In the genomic region with DNA sequence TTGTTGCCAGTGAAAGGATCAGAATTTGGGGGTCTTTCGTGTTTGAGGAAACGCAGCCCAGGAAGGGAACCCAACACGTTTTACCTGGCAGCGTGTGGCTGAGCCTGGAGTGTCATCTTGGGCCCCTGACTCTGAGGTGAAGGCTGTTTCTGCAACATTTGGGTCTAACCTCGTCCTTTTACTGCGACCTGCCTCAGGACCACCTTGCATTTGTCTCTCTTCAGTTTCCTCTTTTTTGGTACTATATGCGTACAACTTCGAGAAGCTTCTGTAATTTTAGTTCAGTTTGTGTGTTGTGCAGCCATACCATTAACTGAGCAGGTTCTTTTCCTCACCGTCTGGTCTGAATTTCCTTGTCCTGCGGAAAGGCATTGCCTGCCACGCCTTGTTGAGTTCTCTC, we compare ENCODE assay signal across 18 cellular contexts.
DNase-seq lines count a peak whose midpoint lies in the region; ATAC-seq and TF ChIP-seq lines count a peak whose summit lies in the region.
"Had no signal": no experiment of that assay in that cellular context is flagged by ENCODE, and none has a peak within 500 bp of the region (broad histone marks: within the 10 kb centered on the region; RNA-seq: fewer than 3 reads in every experiment).

No MANE protein-coding gene starts in this region.

- peak overlapping the region; percentile 100 for H3K27ac Mint-ChIP-seq in activated CD4-positive, alpha-beta T cell treated with anti-CD3 and anti-CD28 coated beads for 36 hours
- peak overlapping the region; percentile 93 for H3K27ac Mint-ChIP-seq in activated T-helper 1 cell treated with anti-CD3 and anti-CD28 coated beads, Interleukin-12 subunit alpha, Interleukin-12 subunit beta, Interleukin-2, Interleukin-4 antibody, amounts not matched to agents 30 ng/mL and 10 ng/mL and 1 ng/mL, durations not matched to agents 14 hours and 24 hours and 36 hours
- H3K27ac Mint-ChIP-seq in naive thymus-derived CD8-positive, alpha-beta T cell, result peak overlapping the region; percentile 89 to 97 (median 94)

- CTCF ChIA-PET in activated CD4-positive, alpha-beta T cell treated with anti-CD3 and anti-CD28 coated beads for 36 hours (lab: Charles Lee), result interaction anchor here (0.9 to 1.7 kb wide), 2 partner anchors 8 to 60 kb away, joined by 3 to 5 read pairs; no protein-coding TSS in a partner anchor

- no peaks in the 10 kb centered on the region for H3K27me3 ChIP-seq in DND-41 (ENCODE audit: insufficient read depth, low read length, poor library complexity)
- H3K27me3 ChIP-seq: breast epithelium, vagina had no signal

- peak overlapping the region; percentile 57 for H3K4me3 Mint-ChIP-seq in activated CD4-positive, alpha-beta T cell treated with anti-CD3 and anti-CD28 coated beads for 36 hours
- no peak overlapping the region for H3K4me3 Mint-ChIP-seq in activated T-helper 1 cell treated with anti-CD3 and anti-CD28 coated beads, Interleukin-12 subunit alpha, Interleukin-12 subunit beta, Interleukin-2, Interleukin-4 antibody, amounts not matched to agents 30 ng/mL and 10 ng/mL and 1 ng/mL, durations not matched to agents 14 hours and 24 hours and 36 hours
- peak overlapping the region; percentile 25 to 81 (median 78) for H3K4me3 Mint-ChIP-seq in naive thymus-derived CD8-positive, alpha-beta T cell

- peak overlapping the region; percentile 27; the same call in 1 of the 2 replicates for H3K4me2 ChIP-seq in DND-41 (ENCODE audit: insufficient read depth, low read length)

- H2AFZ ChIP-seq in DND-41 (ENCODE audit: low read depth, low read length), result no peak overlapping the region

- POLR2A ChIA-PET in activated CD4-positive, alpha-beta T cell treated with anti-CD3 and anti-CD28 coated beads for 36 hours (lab: Charles Lee), result interaction anchor here (0.7 to 1.3 kb wide), 2 partner anchors 41 to 80 kb away, joined by 3 to 5 read pairs; no protein-coding TSS in a partner anchor
- POLR2A ChIA-PET in naive thymus-derived CD8-positive, alpha-beta T cell (lab: Charles Lee), result interaction anchor here (0.5 to 1.5 kb wide), 3 partner anchors 8 to 102 kb away, joined by 3 to 6 read pairs (median 6); no protein-coding TSS in a partner anchor

- H3K36me3 ChIP-seq in DND-41 (ENCODE audit: insufficient read depth, low read length), result peaks cover 90% of the 10 kb centered on the region
- H3K36me3 ChIP-seq: breast epithelium, vagina had no signal

- intact Hi-C loops in activated CD4-positive, alpha-beta T cell treated with anti-CD3 and anti-CD28 coated beads for 36 hours (cut with DNase I, micrococcal nuclease), result loop anchor here (1.0 to 10.0 kb wide), 6 partner anchors 21 to 637 kb away; no protein-coding TSS in a partner anchor
- intact Hi-C loops in activated T-helper 1 cell treated with anti-CD3 and anti-CD28 coated beads, Interleukin-12 subunit alpha, Interleukin-12 subunit beta, Interleukin-2, Interleukin-4 antibody, amounts not matched to agents 30 ng/mL and 10 ng/mL and 1 ng/mL, durations not matched to agents 14 hours and 24 hours and 36 hours (cut with micrococcal nuclease), result loop anchor here (2.0 to 10.0 kb wide), 4 partner anchors 90 to 1043 kb away; partner anchors contain the start of genes FBXW7 and MND1

- no peak for ATAC-seq in activated CD4-positive, alpha-beta T cell treated with anti-CD3 and anti-CD28 coated beads for 36 hours
- ATAC-seq in DND-41 (ENCODE audit: insufficient read depth, low read depth) (no peak), GM19397 (IDR thresholded peaks at IDR 0.05; ENCODE audit: unreplicated experiment) (no peak)
- ATAC-seq in naive thymus-derived CD8-positive, alpha-beta T cell, result no peak

- H3K36me3 Mint-ChIP-seq in activated CD4-positive, alpha-beta T cell treated with anti-CD3 and anti-CD28 coated beads for 36 hours (ENCODE audit: low read depth), result peaks cover 28% of the 10 kb centered on the region
- peaks cover 11% of the 10 kb centered on the region for H3K36me3 Mint-ChIP-seq in activated T-helper 1 cell treated with anti-CD3 and anti-CD28 coated beads, Interleukin-12 subunit alpha, Interleukin-12 subunit beta, Interleukin-2, Interleukin-4 antibody, amounts not matched to agents 30 ng/mL and 10 ng/mL and 1 ng/mL, durations not matched to agents 14 hours and 24 hours and 36 hours (ENCODE audit: low read depth)
- peaks cover 0 to 8% (median 7%) of the 10 kb centered on the region in 3 donors for H3K36me3 Mint-ChIP-seq in naive thymus-derived CD8-positive, alpha-beta T cell

- H3K27me3 Mint-ChIP-seq in activated CD4-positive, alpha-beta T cell treated with anti-CD3 and anti-CD28 coated beads for 36 hours, result no peaks in the 10 kb centered on the region
- H3K27me3 Mint-ChIP-seq in activated T-helper 1 cell treated with anti-CD3 and anti-CD28 coated beads, Interleukin-12 subunit alpha, Interleukin-12 subunit beta, Interleukin-2, Interleukin-4 antibody, amounts not matched to agents 30 ng/mL and 10 ng/mL and 1 ng/mL, durations not matched to agents 14 hours and 24 hours and 36 hours (ENCODE audit: insufficient read depth), result no peaks in the 10 kb centered on the region
- no peaks in the 10 kb centered on the region for H3K27me3 Mint-ChIP-seq in naive thymus-derived CD8-positive, alpha-beta T cell

- H3K9me3 ChIP-seq in DND-41 (ENCODE audit: insufficient read depth, low read length, severe bottlenecking), result no peaks in the 10 kb centered on the region
- H3K9me3 ChIP-seq: breast epithelium, vagina had no signal

- DNase-seq in activated CD4-positive, alpha-beta T cell treated with anti-CD3 and anti-CD28 coated beads for 36 hours, result no peak
- DNase-seq in activated CD4-positive, alpha-beta T cell treated with anti-CD3 and anti-CD28 coated beads for 1 hour, result no peak
- DNase-seq in DND-41 (no peak), NCI-H226 (no peak), ACHN (no peak)
- DNase-seq in activated T-helper 1 cell treated with anti-CD3 and anti-CD28 coated beads, Interleukin-12 subunit alpha, Interleukin-12 subunit beta, Interleukin-2, Interleukin-4 antibody, amounts not matched to agents 30 ng/mL and 10 ng/mL and 1 ng/mL, durations not matched to agents 14 hours and 24 hours and 36 hours (ENCODE audit: low spot score), result no peak
- DNase-seq in naive thymus-derived CD8-positive, alpha-beta T cell, result no peak
- DNase-seq: activated CD4-positive, alpha-beta T cell treated with anti-CD3 and anti-CD28 coated beads, Interleukin-2, amount 50 U/mL, for 48 hours; HCEC 1CT; head of caudate nucleus; mesenchymal stem cell; NCI-H146; NCI-H345; SHP77; T1000 had no signal

- no peak for TF ChIP-seq CTCF in DND-41 (IDR thresholded peaks at IDR 0.05; ENCODE audit: borderline replicate concordance, extremely low read depth, low read length, poor library complexity, severe bottlenecking)

- peak overlapping the region; percentile 55 for H3K27ac ChIP-seq in DND-41 (ENCODE audit: low read length)
- H3K27ac ChIP-seq: breast epithelium, vagina had no signal

- H3K9me3 Mint-ChIP-seq in activated CD4-positive, alpha-beta T cell treated with anti-CD3 and anti-CD28 coated beads for 36 hours (ENCODE audit: low read depth), result no peaks in the 10 kb centered on the region
- no peaks in the 10 kb centered on the region for H3K9me3 Mint-ChIP-seq in activated T-helper 1 cell treated with anti-CD3 and anti-CD28 coated beads, Interleukin-12 subunit alpha, Interleukin-12 subunit beta, Interleukin-2, Interleukin-4 antibody, amounts not matched to agents 30 ng/mL and 10 ng/mL and 1 ng/mL, durations not matched to agents 14 hours and 24 hours and 36 hours
- H3K9me3 Mint-ChIP-seq in naive thymus-derived CD8-positive, alpha-beta T cell, result no peaks in the 10 kb centered on the region

- H3K4me1 Mint-ChIP-seq in activated CD4-positive, alpha-beta T cell treated with anti-CD3 and anti-CD28 coated beads for 36 hours, result peaks cover 94% of the 10 kb centered on the region
- peaks cover 78% of the 10 kb centered on the region for H3K4me1 Mint-ChIP-seq in activated T-helper 1 cell treated with anti-CD3 and anti-CD28 coated beads, Interleukin-12 subunit alpha, Interleukin-12 subunit beta, Interleukin-2, Interleukin-4 antibody, amounts not matched to agents 30 ng/mL and 10 ng/mL and 1 ng/mL, durations not matched to agents 14 hours and 24 hours and 36 hours (ENCODE audit: low read depth)
- peaks cover 46 to 97% (median 96%) of the 10 kb centered on the region in 4 donors for H3K4me1 Mint-ChIP-seq in naive thymus-derived CD8-positive, alpha-beta T cell

- no peak overlapping the region for H3K4me3 ChIP-seq in DND-41 (ENCODE audit: low read depth in 1 of 2, low read length in 2 of 2)
- H3K4me3 ChIP-seq: breast epithelium, vagina had no signal

- in situ Hi-C loops in ACHN (cut with HindIII; ENCODE audit: low pct_ligation_motif_present, low pct_unique_long_range_greater_than_20kb, low sequenced_read_pairs), result no loop called here

- peaks cover 73% of the 10 kb centered on the region for H4K20me1 ChIP-seq in DND-41 (ENCODE audit: insufficient read depth, low read length)

- peaks cover 92% of the 10 kb centered on the region for H3K4me1 ChIP-seq in DND-41 (ENCODE audit: insufficient read depth, low read length)
- H3K4me1 ChIP-seq: breast epithelium had no signal

- H3K9ac ChIP-seq in DND-41 (ENCODE audit: low read depth, low read length), result no peak overlapping the region

- H3K79me2 ChIP-seq in DND-41 (ENCODE audit: insufficient read depth, low read length), result peaks cover 99% of the 10 kb centered on the region
